ENCODE assay signal across 25 cellular contexts in the genomic region with DNA sequence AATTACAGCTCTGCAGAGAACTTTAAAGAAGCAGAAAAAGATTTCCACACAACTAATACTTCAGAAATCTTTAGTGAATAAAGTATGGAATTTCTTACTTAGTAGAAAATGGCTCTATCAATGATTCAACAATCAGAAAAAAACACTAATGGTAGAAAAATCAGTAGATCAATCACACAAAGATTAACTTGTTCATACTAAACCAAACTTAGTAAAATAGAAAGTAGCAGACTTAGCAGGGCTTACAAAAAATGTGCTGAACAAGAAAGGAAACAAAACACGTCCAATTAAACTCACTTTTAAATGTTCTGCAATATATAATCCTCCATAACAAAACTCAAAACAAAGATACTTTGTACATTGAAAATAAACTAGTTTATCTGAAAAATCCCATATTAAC. TPM values are rescaled to one million over a fixed set of nuclear protein-coding genes. Genes with fewer than 3 reads are reported as not detected.
"Had no signal": no experiment of that assay in that cellular context is flagged by ENCODE, and none has a peak within 500 bp of the region (broad histone marks: within the 10 kb centered on the region; RNA-seq: fewer than 3 reads in every experiment).

No MANE protein-coding gene starts in this region.

- H3K9me3 Mint-ChIP-seq: IgD-negative memory B cell had no signal

- H3K9ac ChIP-seq: KMS-11, SK-N-SH had no signal

- H3K27ac Mint-ChIP-seq: IgD-negative memory B cell had no signal

- DNase-seq: Kasumi-1, MM.1S, NCI-H1092 treated with DMSO at 0.1 percent for 48 hours, NCI-H1436, NCI-H187, NCI-H2029, NCI-H2081 treated with DMSO at 0.1 percent for 48 hours, NCI-H2171, NCI-H226, NCI-H446, NCI-H510A, NCI-H524 treated with DMSO at 0.1 percent for 48 hours, NCI-H69, NCI-H774, PC-3, SHP77, SK-N-SH had no signal

- H3K27me3 Mint-ChIP-seq: IgD-negative memory B cell had no signal

- H3K4me1 Mint-ChIP-seq: IgD-negative memory B cell had no signal

- H3K9me3 ChIP-seq: SK-N-SH had no signal

- ATAC-seq: K562, Panc1 had no signal

- H3K4me3 Mint-ChIP-seq: IgD-negative memory B cell had no signal

- H3K4me3 ChIP-seq: K562 had no signal

- H3K4me2 ChIP-seq: KMS-11, SK-N-SH had no signal

- H3K27ac ChIP-seq: KMS-11, RWPE1 had no signal

RNA-seq across cellular contexts. Expression of a gene that starts 52.8 kb away (rescaled TPM):
- total RNA-seq: HT1080, K562, M059J, PC-3, SK-MEL-5 had no signal
